8 cellular contexts compared by ENCODE assay signal in the genomic region with DNA sequence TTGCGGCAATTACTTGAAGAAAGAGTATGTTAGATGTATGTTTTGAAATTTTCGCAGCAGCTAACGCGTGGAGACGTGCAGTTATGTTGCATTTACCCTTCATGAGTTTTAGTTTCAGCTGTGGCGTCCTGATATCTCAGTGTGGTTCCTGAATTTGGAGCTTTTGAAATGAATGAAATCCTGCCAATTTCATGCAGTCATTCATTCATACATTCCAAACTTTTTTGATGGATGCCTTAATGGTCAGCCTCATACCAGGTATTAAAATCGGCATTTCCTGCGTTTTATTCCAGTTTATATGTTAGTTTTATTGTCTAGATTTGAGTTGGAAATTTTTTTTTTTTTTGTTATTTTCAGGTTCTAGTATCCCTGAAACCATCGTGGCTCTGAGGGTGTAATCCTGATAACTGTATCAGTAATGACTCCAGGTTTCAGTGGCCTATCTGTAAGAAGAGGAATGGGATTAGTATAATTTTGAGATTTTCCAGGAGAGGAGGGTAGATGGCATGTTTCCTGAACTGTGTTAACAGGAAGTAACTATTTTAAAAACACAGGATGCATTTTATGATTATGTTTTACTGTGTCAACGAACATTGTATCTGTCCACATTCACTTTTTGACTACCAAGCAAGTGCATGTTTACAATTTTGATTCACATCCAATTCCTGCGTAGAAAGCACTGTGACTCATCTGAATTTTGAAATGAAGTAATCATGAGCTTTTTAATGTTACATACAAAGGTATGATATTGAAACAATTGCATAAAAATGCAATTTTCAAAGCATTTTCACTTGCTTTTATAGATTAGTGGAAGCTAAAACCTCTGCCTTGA. TPM values are rescaled to one million over a fixed set of nuclear protein-coding genes. Genes with fewer than 3 reads are reported as not detected.
DNase-seq lines count a peak whose midpoint lies in the region; ATAC-seq and TF ChIP-seq lines count a peak whose summit lies in the region.

No MANE protein-coding gene starts in this region.

- peak overlapping the region; percentile 77 to 99 (median 90) for H3K4me3 ChIP-seq in heart right ventricle
- H3K4me3 ChIP-seq in neutrophil (ENCODE audit: low read depth in 1 of 2, low read length in 1 of 2), result peak overlapping the region; percentile 79 to 90

- 4 to 6% methylated on average over 11 of the region's 11 CpGs for WGBS in heart right ventricle, 2 donors

- H3K27me3 ChIP-seq in heart right ventricle (no peaks in the 10 kb centered on the region), neutrophil (no peaks in the 10 kb centered on the region)

- DNase-seq in heart right ventricle (no peak), left cardiac atrium (no peak), RPMI7951 (ENCODE audit: low read depth) (peak; percentile 42), erythroblast (lab: John Stamatoyannopoulos, UW) (peak; percentile 19 to 52), amygdala (lab: John Stamatoyannopoulos, UW) (no peak), NCI-H187 treated with DMSO at 0.1 percent for 48 hours (lab: John Stamatoyannopoulos, UW) (no peak), NCI-H1105 treated with DMSO at 0.1 percent for 48 hours (lab: John Stamatoyannopoulos, UW) (no peak)

- H3K36me3 ChIP-seq in heart right ventricle, result no peaks in the 10 kb centered on the region
- H3K36me3 ChIP-seq in neutrophil, result no peaks in the 10 kb centered on the region

- H3K9me3 ChIP-seq in heart right ventricle (no peaks in the 10 kb centered on the region), neutrophil (no peaks in the 10 kb centered on the region)

- TF ChIP-seq CTCF in heart right ventricle (IDR thresholded peaks at IDR 0.05) (no peak), neutrophil (IDR thresholded peaks at IDR 0.05) (no peak)

- no peak for TF ChIP-seq POLR2A in erythroblast (IDR thresholded peaks at IDR 0.05; ENCODE audit: low read length)

- H3K4me1 ChIP-seq in heart right ventricle, result peaks cover 3 to 58% (median 28%) of the 10 kb centered on the region in 9 donors
- H3K4me1 ChIP-seq in neutrophil (ENCODE audit: control insufficient read depth in 1 of 2, insufficient read depth in 1 of 2, low read depth in 1 of 2, low read length in 1 of 2), result peaks cover 38 to 44% of the 10 kb centered on the region in 2 experiments

- intact Hi-C loops in heart right ventricle (cut with DNase I) (loop anchor here in 5 of 10 donors (2.0 to 10.0 kb wide), 5 partner anchors 60 to 330 kb away; a partner anchor contains a TSS), left cardiac atrium (cut with DNase I) (no loop called here)

- peak overlapping the region; percentile 89 to 99 (median 96) for H3K27ac ChIP-seq in heart right ventricle
- peak overlapping the region; percentile 66 for H3K27ac ChIP-seq in neutrophil

- ATAC-seq in heart right ventricle (no peak), left cardiac atrium (no peak)

RNA-seq across cellular contexts. Expression of a gene that starts 1.0 kb away (rescaled TPM):
- total RNA-seq in heart right ventricle (10 to 100 TPM; 25.6 to 41.3 (median 33.3) TPM), left cardiac atrium (10 to 100 TPM; 28.8 to 34.1 TPM)
- 10 to 100 TPM; 11.7 to 16.7 TPM for polyA plus RNA-seq in heart right ventricle
- total RNA-seq in RPMI7951 (2014; rRNA removed; shearing (Covaris generic)), result 44.2 and 54.1 TPM in 2 replicates

Comparison
In these comparisons a context has a peak if more than half of its experiments do, and no peak if none do; other contexts are left out.
1. DNase-seq: peak in RPMI7951 (single experiment) and erythroblast (2 of 2); none in heart right ventricle (0 of 2), left cardiac atrium (single experiment), amygdala (0 of 56), NCI-H187 treated with DMSO at 0.1 percent for 48 hours (single experiment) and NCI-H1105 treated with DMSO at 0.1 percent for 48 hours (single experiment).